In the genomic region with DNA sequence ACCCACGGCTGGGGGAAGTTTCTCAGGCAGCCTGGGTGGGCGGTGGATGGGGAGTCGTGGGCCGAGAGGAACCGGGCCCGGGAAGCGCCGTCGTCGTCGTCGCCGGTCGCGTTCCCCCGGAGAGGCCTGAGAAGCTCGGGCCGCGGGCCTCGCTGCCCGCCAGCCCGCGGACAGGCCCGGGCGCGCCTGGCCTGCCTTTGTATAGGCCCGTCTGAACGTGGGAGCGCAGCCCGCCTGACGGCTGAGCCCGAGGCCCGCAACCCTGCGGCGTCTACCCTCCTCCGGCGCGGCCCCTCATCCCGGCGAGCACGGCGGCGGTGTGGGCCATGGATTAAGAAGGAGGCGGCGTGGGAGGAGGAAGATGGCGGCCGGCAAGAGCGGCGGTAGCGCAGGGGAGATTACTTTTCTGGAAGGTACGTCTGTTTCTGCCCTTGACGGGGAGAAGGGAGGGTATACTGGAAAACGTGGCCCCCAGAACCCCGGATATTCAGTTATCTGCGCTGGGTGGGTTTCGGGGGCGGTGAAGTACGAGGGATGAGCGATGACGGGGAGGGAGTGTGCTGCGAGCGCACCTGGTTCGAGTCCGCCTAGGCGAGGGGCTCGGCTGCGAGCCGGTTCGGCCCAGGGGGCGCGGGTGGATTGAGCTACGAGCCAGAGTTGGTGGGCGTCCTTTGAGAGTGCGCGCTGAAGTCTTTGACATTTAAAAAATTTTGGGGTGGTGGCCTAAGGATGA, we compare ENCODE assay signal across 1 cellular context.
TF ChIP-seq lines count a peak whose summit lies in the region.

No MANE protein-coding gene starts in this region.

TF ChIP-seq in HepG2, 621 proteins besides CTCF, POLR2A, EP300 and RAD21 (continued from another document and continues in another):
- TF ChIP-seq, protein P1, sequence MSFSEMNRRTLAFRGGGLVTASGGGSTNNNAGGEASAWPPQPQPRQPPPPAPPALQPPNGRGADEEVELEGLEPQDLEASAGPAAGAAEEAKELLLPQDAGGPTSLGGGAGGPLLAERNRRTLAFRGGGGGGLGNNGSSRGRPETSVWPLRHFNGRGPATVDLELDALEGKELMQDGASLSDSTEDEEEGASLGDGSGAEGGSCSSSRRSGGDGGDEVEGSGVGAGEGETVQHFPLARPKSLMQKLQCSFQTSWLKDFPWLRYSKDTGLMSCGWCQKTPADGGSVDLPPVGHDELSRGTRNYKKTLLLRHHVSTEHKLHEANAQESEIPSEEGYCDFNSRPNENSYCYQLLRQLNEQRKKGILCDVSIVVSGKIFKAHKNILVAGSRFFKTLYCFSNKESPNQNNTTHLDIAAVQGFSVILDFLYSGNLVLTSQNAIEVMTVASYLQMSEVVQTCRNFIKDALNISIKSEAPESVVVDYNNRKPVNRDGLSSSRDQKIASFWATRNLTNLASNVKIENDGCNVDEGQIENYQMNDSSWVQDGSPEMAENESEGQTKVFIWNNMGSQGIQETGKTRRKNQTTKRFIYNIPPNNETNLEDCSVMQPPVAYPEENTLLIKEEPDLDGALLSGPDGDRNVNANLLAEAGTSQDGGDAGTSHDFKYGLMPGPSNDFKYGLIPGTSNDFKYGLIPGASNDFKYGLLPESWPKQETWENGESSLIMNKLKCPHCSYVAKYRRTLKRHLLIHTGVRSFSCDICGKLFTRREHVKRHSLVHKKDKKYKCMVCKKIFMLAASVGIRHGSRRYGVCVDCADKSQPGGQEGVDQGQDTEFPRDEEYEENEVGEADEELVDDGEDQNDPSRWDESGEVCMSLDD (CRISPR knock-in tag; IDR thresholded peaks at IDR 0.05; ENCODE audit: borderline replicate concordance): peak; percentile 32; the same call in 1 of the 2 replicates
- TF ChIP-seq ZNF20 (CRISPR knock-in tag; IDR thresholded peaks at IDR 0.05) (no peak), NKX3-1 (CRISPR knock-in tag; IDR thresholded peaks at IDR 0.05) (no peak), ZNF703 (CRISPR knock-in tag; IDR thresholded peaks at IDR 0.05; ENCODE audit: borderline replicate concordance) (no peak), ZNF619 (CRISPR knock-in tag; IDR thresholded peaks at IDR 0.05) (no peak), GATAD2A (CRISPR knock-in tag; IDR thresholded peaks at IDR 0.05) (no peak), HNRNPUL1 (IDR thresholded peaks at IDR 0.05; ENCODE audit: low read depth, low read length) (no peak), ZNF484 (CRISPR knock-in tag; IDR thresholded peaks at IDR 0.05; ENCODE audit: borderline replicate concordance, low read depth) (0 out of 2 replicates have a peak, but pooled peaks have one; percentile 3), SALL1 (CRISPR knock-in tag; IDR thresholded peaks at IDR 0.05) (no peak; the same call in 1 of the 2 replicates), ZNF10 (CRISPR knock-in tag; IDR thresholded peaks at IDR 0.05; ENCODE audit: borderline replicate concordance, low read depth) (no peak), JDP2 (CRISPR knock-in tag; IDR thresholded peaks at IDR 0.05; ENCODE audit: borderline replicate concordance) (no peak), MTF1 (CRISPR knock-in tag; IDR thresholded peaks at IDR 0.05) (no peak), ZBTB7A (CRISPR knock-in tag; IDR thresholded peaks at IDR 0.05) (peak; percentile 70; the same call in 1 of the 2 replicates), ZNF614 (CRISPR knock-in tag; IDR thresholded peaks at IDR 0.05; ENCODE audit: borderline replicate concordance) (no peak), ZNF143 (CRISPR knock-in tag; IDR thresholded peaks at IDR 0.05) (no peak), NPAS2 (CRISPR knock-in tag; IDR thresholded peaks at IDR 0.05; ENCODE audit: borderline replicate concordance) (no peak), RNF2 (conservative IDR thresholded peaks at IDR 0.05; ENCODE audit: low read depth) (no peak), NR2C2 (CRISPR knock-in tag; IDR thresholded peaks at IDR 0.05; ENCODE audit: borderline replicate concordance) (no peak), TEAD3 (CRISPR knock-in tag; optimal IDR thresholded peaks at IDR 0.05; ENCODE audit: borderline replicate concordance) (no peak), PPARG (CRISPR knock-in tag; conservative IDR thresholded peaks at IDR 0.05) (no peak), CCAR2 (optimal IDR thresholded peaks at IDR 0.05; ENCODE audit: low read depth, low read length) (no peak), ZNF746 (CRISPR knock-in tag; IDR thresholded peaks at IDR 0.05) (no peak), ZNF660 (CRISPR knock-in tag; IDR thresholded peaks at IDR 0.05; ENCODE audit: borderline replicate concordance, low read depth) (no peak), ZNF530 (CRISPR knock-in tag; IDR thresholded peaks at IDR 0.05; ENCODE audit: low read depth) (no peak), ZNF878 (CRISPR knock-in tag; IDR thresholded peaks at IDR 0.05) (no peak), ATRX (CRISPR knock-in tag; IDR thresholded peaks at IDR 0.05; ENCODE audit: borderline replicate concordance) (no peak)
- TF ChIP-seq, protein P2, sequence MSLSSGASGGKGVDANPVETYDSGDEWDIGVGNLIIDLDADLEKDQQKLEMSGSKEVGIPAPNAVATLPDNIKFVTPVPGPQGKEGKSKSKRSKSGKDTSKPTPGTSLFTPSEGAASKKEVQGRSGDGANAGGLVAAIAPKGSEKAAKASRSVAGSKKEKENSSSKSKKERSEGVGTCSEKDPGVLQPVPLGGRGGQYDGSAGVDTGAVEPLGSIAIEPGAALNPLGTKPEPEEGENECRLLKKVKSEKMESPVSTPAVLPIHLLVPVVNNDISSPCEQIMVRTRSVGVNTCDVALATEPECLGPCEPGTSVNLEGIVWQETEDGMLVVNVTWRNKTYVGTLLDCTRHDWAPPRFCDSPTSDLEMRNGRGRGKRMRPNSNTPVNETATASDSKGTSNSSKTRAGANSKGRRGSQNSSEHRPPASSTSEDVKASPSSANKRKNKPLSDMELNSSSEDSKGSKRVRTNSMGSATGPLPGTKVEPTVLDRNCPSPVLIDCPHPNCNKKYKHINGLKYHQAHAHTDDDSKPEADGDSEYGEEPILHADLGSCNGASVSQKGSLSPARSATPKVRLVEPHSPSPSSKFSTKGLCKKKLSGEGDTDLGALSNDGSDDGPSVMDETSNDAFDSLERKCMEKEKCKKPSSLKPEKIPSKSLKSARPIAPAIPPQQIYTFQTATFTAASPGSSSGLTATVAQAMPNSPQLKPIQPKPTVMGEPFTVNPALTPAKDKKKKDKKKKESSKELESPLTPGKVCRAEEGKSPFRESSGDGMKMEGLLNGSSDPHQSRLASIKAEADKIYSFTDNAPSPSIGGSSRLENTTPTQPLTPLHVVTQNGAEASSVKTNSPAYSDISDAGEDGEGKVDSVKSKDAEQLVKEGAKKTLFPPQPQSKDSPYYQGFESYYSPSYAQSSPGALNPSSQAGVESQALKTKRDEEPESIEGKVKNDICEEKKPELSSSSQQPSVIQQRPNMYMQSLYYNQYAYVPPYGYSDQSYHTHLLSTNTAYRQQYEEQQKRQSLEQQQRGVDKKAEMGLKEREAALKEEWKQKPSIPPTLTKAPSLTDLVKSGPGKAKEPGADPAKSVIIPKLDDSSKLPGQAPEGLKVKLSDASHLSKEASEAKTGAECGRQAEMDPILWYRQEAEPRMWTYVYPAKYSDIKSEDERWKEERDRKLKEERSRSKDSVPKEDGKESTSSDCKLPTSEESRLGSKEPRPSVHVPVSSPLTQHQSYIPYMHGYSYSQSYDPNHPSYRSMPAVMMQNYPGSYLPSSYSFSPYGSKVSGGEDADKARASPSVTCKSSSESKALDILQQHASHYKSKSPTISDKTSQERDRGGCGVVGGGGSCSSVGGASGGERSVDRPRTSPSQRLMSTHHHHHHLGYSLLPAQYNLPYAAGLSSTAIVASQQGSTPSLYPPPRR (CRISPR knock-in tag; IDR thresholded peaks at IDR 0.05; ENCODE audit: borderline replicate concordance): no peak
- TF ChIP-seq, protein P3, sequence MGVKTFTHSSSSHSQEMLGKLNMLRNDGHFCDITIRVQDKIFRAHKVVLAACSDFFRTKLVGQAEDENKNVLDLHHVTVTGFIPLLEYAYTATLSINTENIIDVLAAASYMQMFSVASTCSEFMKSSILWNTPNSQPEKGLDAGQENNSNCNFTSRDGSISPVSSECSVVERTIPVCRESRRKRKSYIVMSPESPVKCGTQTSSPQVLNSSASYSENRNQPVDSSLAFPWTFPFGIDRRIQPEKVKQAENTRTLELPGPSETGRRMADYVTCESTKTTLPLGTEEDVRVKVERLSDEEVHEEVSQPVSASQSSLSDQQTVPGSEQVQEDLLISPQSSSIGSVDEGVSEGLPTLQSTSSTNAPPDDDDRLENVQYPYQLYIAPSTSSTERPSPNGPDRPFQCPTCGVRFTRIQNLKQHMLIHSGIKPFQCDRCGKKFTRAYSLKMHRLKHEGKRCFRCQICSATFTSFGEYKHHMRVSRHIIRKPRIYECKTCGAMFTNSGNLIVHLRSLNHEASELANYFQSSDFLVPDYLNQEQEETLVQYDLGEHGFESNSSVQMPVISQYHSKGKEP (CRISPR knock-in tag; IDR thresholded peaks at IDR 0.05): no peak
- TF ChIP-seq, protein P4, sequence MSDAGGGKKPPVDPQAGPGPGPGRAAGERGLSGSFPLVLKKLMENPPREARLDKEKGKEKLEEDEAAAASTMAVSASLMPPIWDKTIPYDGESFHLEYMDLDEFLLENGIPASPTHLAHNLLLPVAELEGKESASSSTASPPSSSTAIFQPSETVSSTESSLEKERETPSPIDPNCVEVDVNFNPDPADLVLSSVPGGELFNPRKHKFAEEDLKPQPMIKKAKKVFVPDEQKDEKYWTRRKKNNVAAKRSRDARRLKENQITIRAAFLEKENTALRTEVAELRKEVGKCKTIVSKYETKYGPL (CRISPR knock-in tag; IDR thresholded peaks at IDR 0.05): no peak
- TF ChIP-seq, protein P5, sequence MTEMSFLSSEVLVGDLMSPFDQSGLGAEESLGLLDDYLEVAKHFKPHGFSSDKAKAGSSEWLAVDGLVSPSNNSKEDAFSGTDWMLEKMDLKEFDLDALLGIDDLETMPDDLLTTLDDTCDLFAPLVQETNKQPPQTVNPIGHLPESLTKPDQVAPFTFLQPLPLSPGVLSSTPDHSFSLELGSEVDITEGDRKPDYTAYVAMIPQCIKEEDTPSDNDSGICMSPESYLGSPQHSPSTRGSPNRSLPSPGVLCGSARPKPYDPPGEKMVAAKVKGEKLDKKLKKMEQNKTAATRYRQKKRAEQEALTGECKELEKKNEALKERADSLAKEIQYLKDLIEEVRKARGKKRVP (CRISPR knock-in tag; IDR thresholded peaks at IDR 0.05): peak in 1 of 2 experiments; percentile 16; a peak in 2 of 4 replicates
- TF ChIP-seq, protein P6, sequence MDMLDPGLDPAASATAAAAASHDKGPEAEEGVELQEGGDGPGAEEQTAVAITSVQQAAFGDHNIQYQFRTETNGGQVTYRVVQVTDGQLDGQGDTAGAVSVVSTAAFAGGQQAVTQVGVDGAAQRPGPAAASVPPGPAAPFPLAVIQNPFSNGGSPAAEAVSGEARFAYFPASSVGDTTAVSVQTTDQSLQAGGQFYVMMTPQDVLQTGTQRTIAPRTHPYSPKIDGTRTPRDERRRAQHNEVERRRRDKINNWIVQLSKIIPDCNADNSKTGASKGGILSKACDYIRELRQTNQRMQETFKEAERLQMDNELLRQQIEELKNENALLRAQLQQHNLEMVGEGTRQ (IDR thresholded peaks at IDR 0.05; ENCODE audit: low read depth, low read length): no peak
- TF ChIP-seq, protein P6 (CRISPR knock-in tag; IDR thresholded peaks at IDR 0.05; ENCODE audit: borderline replicate concordance): no peak
- TF ChIP-seq, protein P7, sequence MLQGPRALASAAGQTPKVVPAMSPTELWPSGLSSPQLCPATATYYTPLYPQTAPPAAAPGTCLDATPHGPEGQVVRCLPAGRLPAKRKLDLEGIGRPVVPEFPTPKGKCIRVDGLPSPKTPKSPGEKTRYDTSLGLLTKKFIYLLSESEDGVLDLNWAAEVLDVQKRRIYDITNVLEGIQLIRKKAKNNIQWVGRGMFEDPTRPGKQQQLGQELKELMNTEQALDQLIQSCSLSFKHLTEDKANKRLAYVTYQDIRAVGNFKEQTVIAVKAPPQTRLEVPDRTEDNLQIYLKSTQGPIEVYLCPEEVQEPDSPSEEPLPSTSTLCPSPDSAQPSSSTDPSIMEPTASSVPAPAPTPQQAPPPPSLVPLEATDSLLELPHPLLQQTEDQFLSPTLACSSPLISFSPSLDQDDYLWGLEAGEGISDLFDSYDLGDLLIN (CRISPR knock-in tag; IDR thresholded peaks at IDR 0.05; ENCODE audit: borderline replicate concordance): no peak
- TF ChIP-seq, protein P8, sequence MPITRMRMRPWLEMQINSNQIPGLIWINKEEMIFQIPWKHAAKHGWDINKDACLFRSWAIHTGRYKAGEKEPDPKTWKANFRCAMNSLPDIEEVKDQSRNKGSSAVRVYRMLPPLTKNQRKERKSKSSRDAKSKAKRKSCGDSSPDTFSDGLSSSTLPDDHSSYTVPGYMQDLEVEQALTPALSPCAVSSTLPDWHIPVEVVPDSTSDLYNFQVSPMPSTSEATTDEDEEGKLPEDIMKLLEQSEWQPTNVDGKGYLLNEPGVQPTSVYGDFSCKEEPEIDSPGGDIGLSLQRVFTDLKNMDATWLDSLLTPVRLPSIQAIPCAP (CRISPR knock-in tag; IDR thresholded peaks at IDR 0.05; ENCODE audit: low read depth): no peak
- TF ChIP-seq, protein P9, sequence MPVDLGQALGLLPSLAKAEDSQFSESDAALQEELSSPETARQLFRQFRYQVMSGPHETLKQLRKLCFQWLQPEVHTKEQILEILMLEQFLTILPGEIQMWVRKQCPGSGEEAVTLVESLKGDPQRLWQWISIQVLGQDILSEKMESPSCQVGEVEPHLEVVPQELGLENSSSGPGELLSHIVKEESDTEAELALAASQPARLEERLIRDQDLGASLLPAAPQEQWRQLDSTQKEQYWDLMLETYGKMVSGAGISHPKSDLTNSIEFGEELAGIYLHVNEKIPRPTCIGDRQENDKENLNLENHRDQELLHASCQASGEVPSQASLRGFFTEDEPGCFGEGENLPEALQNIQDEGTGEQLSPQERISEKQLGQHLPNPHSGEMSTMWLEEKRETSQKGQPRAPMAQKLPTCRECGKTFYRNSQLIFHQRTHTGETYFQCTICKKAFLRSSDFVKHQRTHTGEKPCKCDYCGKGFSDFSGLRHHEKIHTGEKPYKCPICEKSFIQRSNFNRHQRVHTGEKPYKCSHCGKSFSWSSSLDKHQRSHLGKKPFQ (CRISPR knock-in tag; IDR thresholded peaks at IDR 0.05; ENCODE audit: insufficient replicate concordance): no peak
- TF ChIP-seq, protein P10, sequence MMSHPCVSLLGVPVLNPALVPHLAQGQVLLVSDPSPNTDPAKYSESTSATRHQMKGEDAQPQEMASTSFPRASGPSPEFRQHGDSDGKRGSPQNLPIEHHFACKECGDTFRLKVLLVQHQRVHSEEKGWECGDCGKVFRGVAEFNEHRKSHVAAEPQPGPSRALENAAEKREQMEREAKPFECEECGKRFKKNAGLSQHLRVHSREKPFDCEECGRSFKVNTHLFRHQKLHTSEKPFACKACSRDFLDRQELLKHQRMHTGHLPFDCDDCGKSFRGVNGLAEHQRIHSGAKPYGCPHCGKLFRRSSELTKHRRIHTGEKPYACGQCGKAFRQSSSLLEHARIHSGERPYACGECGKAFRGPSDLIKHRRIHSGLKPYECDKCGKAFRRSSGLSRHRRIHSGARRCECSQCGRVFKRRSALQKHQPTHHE (CRISPR knock-in tag; IDR thresholded peaks at IDR 0.05; ENCODE audit: borderline replicate concordance): no peak
